In genomic region chr10:90723416-90724068, GRCh38 we compare ENCODE assay signal across 19 cellular contexts.
DNase-seq lines count a peak whose midpoint lies in the region; ATAC-seq and TF ChIP-seq lines count a peak whose summit lies in the region.
"Had no signal": no experiment of that assay in that cellular context is flagged by ENCODE, and none has a peak within 500 bp of the region (broad histone marks: within the 10 kb centered on the region; RNA-seq: fewer than 3 reads in every experiment).

No MANE protein-coding gene starts in this region.

- H2BK5ac ChIP-seq in H9 (ENCODE audit: insufficient read length, low read length), result no peak overlapping the region

- no peak overlapping the region for H3K56ac ChIP-seq in H9 (ENCODE audit: insufficient read length, low read depth, low read length)

- no peak overlapping the region for H3K23ac ChIP-seq in H9 (ENCODE audit: insufficient read length, low read depth, low read length)

- intact Hi-C loops in ovary (cut with DNase I), result no loop called here

- peaks cover 29 to 31% of the 10 kb centered on the region in 2 experiments for H3K4me1 Mint-ChIP-seq in H9
- no peaks in the 10 kb centered on the region for H3K4me1 Mint-ChIP-seq in activated T-helper 17 cell treated with anti-CD3 and anti-CD28 coated beads, Interleukin-2, amount 50 U/mL, for 72 hours

- H3K14ac ChIP-seq in H9 (ENCODE audit: insufficient read depth, low read length), result no peak overlapping the region

- H3K36me3 ChIP-seq in BLaER1, result no peaks in the 10 kb centered on the region
- no peaks in the 10 kb centered on the region for H3K36me3 ChIP-seq in gastroesophageal sphincter
- H3K36me3 ChIP-seq in ovary, result no peaks in the 10 kb centered on the region

- no peak for TF ChIP-seq CTCF in H9 (conservative IDR thresholded peaks at IDR 0.05)
- no peak for TF ChIP-seq CTCF in gastroesophageal sphincter (IDR thresholded peaks at IDR 0.05)
- no peak for TF ChIP-seq CTCF in ovary (IDR thresholded peaks at IDR 0.05)

- H3K27ac Mint-ChIP-seq in H9, result peak overlapping the region in 2 of 3 experiments; percentile 59 to 91; a peak in 3 of 7 replicates
- H3K27ac Mint-ChIP-seq in activated T-helper 17 cell treated with anti-CD3 and anti-CD28 coated beads, Interleukin-2, amount 50 U/mL, for 72 hours, result peak overlapping the region; percentile 40

- H2AK5ac ChIP-seq in H9 (ENCODE audit: insufficient read length, low read length), result no peak overlapping the region

- no peak overlapping the region for H3T11ph ChIP-seq in H9 (ENCODE audit: low read length)

- TF ChIP-seq POLR2A in gastroesophageal sphincter (IDR thresholded peaks at IDR 0.05) (no peak), ovary (IDR thresholded peaks at IDR 0.05) (no peak)

- no peak overlapping the region for H2BK12ac ChIP-seq in H9 (ENCODE audit: insufficient read length, low read depth, low read length)

- 0 out of 5 replicates have a peak, but pooled peaks cover 0 to 2% of the 10 kb centered on the region in 2 experiments for H3K9me3 Mint-ChIP-seq in H9
- no peaks in the 10 kb centered on the region for H3K9me3 Mint-ChIP-seq in activated T-helper 17 cell treated with anti-CD3 and anti-CD28 coated beads, Interleukin-2, amount 50 U/mL, for 72 hours

- no peak overlapping the region for H2AFZ ChIP-seq in H9 (ENCODE audit: low read length)

- WGBS in H9 (ENCODE audit: extremely low coverage, insufficient read length, low lambda C conversion rate), result no CpG with 5 or more reads among the region's 6 CpGs
- WGBS in gastroesophageal sphincter (ENCODE audit: low coverage in 1 of 2), 2 donors, result 48 to 53% methylated on average over 3 to 6 of the region's 6 CpGs
- WGBS in ovary, 3 donors, result 44 to 61% (median 53%) methylated on average over 6 of the region's 6 CpGs

- H2BK120ac ChIP-seq in H9 (ENCODE audit: low read depth, low read length, poor library complexity, severe bottlenecking), result no peak overlapping the region

- no peak overlapping the region for H3K18ac ChIP-seq in H9 (ENCODE audit: insufficient read length, low read depth, low read length)

- H3K9me3 ChIP-seq in BLaER1 (no peaks in the 10 kb centered on the region), H9 (ENCODE audit: control insufficient read depth, low read depth, low read length) (no peaks in the 10 kb centered on the region), gastroesophageal sphincter (no peaks in the 10 kb centered on the region), ovary (no peaks in the 10 kb centered on the region)

- no peaks in the 10 kb centered on the region for H3K23me2 ChIP-seq in H9 (ENCODE audit: insufficient read length, low read depth, low read length, poor library complexity, severe bottlenecking)

- peak; percentile 47 for ATAC-seq in activated T-helper 17 cell treated with anti-CD3 and anti-CD28 coated beads, Interleukin-2, amount 50 U/mL, for 72 hours (replicated peaks)
- ATAC-seq in gastroesophageal sphincter, result no peak
- ATAC-seq in HG03565 (IDR thresholded peaks at IDR 0.05; ENCODE audit: unreplicated experiment), result no peak
- ATAC-seq: left colon, sciatic nerve had no signal

- no peak overlapping the region for H3K4me3 ChIP-seq in BLaER1
- no peak overlapping the region for H3K4me3 ChIP-seq in gastroesophageal sphincter
- no peak overlapping the region for H3K4me3 ChIP-seq in ovary

- H3K79me1 ChIP-seq in H9 (ENCODE audit: insufficient read depth, low read depth, low read length, poor library complexity, severe bottlenecking), result no peaks in the 10 kb centered on the region

- no peaks in the 10 kb centered on the region for H3K27me3 Mint-ChIP-seq in H9 (ENCODE audit: low read depth)
- no peaks in the 10 kb centered on the region for H3K27me3 Mint-ChIP-seq in activated T-helper 17 cell treated with anti-CD3 and anti-CD28 coated beads, Interleukin-2, amount 50 U/mL, for 72 hours

- no peaks in the 10 kb centered on the region for H3K36me3 Mint-ChIP-seq in H9 (ENCODE audit: insufficient read depth in 1 of 3, low read depth in 3 of 3)
- no peaks in the 10 kb centered on the region for H3K36me3 Mint-ChIP-seq in activated T-helper 17 cell treated with anti-CD3 and anti-CD28 coated beads, Interleukin-2, amount 50 U/mL, for 72 hours (ENCODE audit: low read depth)

- H3K27ac ChIP-seq in BLaER1 (peak overlapping the region; percentile 29; the same call in 1 of the 2 replicates), H9 (ENCODE audit: insufficient read length, low read depth, low read length) (no peak overlapping the region), gastroesophageal sphincter (no peak overlapping the region), ovary (no peak overlapping the region)

- H4K5ac ChIP-seq in H9 (ENCODE audit: insufficient read length, low read depth, low read length), result no peak overlapping the region

- H4K91ac ChIP-seq in H9 (ENCODE audit: insufficient read length, low read depth, low read length), result no peak overlapping the region

- H3K9ac ChIP-seq in BLaER1 (no peak overlapping the region), H9 (ENCODE audit: extremely low read depth, insufficient read length, low read length) (no peak overlapping the region)

- H3K4me3 Mint-ChIP-seq in H9, result no peak overlapping the region
- H3K4me3 Mint-ChIP-seq in activated T-helper 17 cell treated with anti-CD3 and anti-CD28 coated beads, Interleukin-2, amount 50 U/mL, for 72 hours, result peak overlapping the region; percentile 18

- no peak overlapping the region for H2BK15ac ChIP-seq in H9 (ENCODE audit: low read depth, low read length)

- H3K4ac ChIP-seq in H9 (ENCODE audit: low read depth, low read length), result no peak overlapping the region

- H3K27me3 ChIP-seq in BLaER1, result no peaks in the 10 kb centered on the region
- H3K27me3 ChIP-seq in H9 (ENCODE audit: insufficient read depth, low read length), result no peaks in the 10 kb centered on the region
- no peaks in the 10 kb centered on the region for H3K27me3 ChIP-seq in gastroesophageal sphincter
- no peaks in the 10 kb centered on the region for H3K27me3 ChIP-seq in ovary

- H4K8ac ChIP-seq in H9 (replicated peaks; ENCODE audit: insufficient read length, low read depth, low read length), result no peak overlapping the region

- TF ChIP-seq EP300 in gastroesophageal sphincter (IDR thresholded peaks at IDR 0.05), result no peak
- no peak for TF ChIP-seq EP300 in ovary (IDR thresholded peaks at IDR 0.05)

- peak overlapping the region; percentile 62 for H3K4me2 ChIP-seq in BLaER1
- H3K4me2 ChIP-seq in H9 (ENCODE audit: insufficient read depth, insufficient read length, low read length), result no peak overlapping the region

- H2BK20ac ChIP-seq in H9 (ENCODE audit: low read depth, low read length, poor library complexity, severe bottlenecking), result no peak overlapping the region

- H4K20me1 ChIP-seq in BLaER1, result no peaks in the 10 kb centered on the region
- no peaks in the 10 kb centered on the region for H4K20me1 ChIP-seq in H9 (ENCODE audit: control insufficient read depth, insufficient read depth, insufficient read length)

- DNase-seq in H9 (peak; percentile 60), iPS-NIHi7 (ENCODE audit: extremely low spot score) (peak; percentile 33), ovary (no peak), cerebellar nuclear complex (lab: John Stamatoyannopoulos, UW) (no peak)
- DNase-seq: activated CD4-positive, CD25-positive, alpha-beta regulatory T cell; activated CD8-positive, alpha-beta memory T cell treated with anti-CD3 and anti-CD28 coated beads, Interleukin-2, amount 50 U/mL, for 48 hours; effector CD4-positive, alpha-beta T cell; GDM1; IMR-90; left colon; NCI-H2029 treated with DMSO at 0.1 percent for 48 hours; NCI-H510A treated with DMSO at 0.1 percent for 48 hours; SIG-M5; stimulated activated CD4-positive, alpha-beta T cell treated with anti-CD3 and anti-CD28 coated beads, Interleukin-1b, Interleukin-23, amount 100 ng/mL, for 48 hours had no signal

- H3K4me1 ChIP-seq in BLaER1 (peaks cover 32% of the 10 kb centered on the region), H9 (ENCODE audit: insufficient read depth, low read length) (no peaks in the 10 kb centered on the region; the same call in 1 of the 2 replicates), gastroesophageal sphincter (no peaks in the 10 kb centered on the region), ovary (ENCODE audit: insufficient read depth) (no peaks in the 10 kb centered on the region)

- H3K79me2 ChIP-seq in H9 (ENCODE audit: insufficient read depth, low read length), result no peaks in the 10 kb centered on the region

Comparison
In these comparisons a context has a peak if more than half of its experiments do, and no peak if none do; other contexts are left out.
1. DNase-seq: peak in H9 (single experiment) and iPS-NIHi7 (single experiment); none in ovary (0 of 5) and cerebellar nuclear complex (0 of 2).